30 cellular contexts compared by ENCODE assay signal in genomic region chr7:158620418-158620817, GRCh38. TPM values are rescaled to one million over a fixed set of nuclear protein-coding genes. Genes with fewer than 3 reads are reported as not detected.
"Had no signal": no experiment of that assay in that cellular context is flagged by ENCODE, and none has a peak within 500 bp of the region (broad histone marks: within the 10 kb centered on the region; RNA-seq: fewer than 3 reads in every experiment).

No MANE protein-coding gene starts in this region.

- DNase-seq: hippocampal formation; kidney; left colon; left lung; lower lobe of right lung; mammary epithelial cell; mesenchymal stem cell; naive B cell; natural killer cell; nephron progenitor cell; occipital lobe; ovary; right lobe of liver; stimulated activated CD4-positive, alpha-beta T cell treated with anti-CD3 and anti-CD28 coated beads, Interleukin-12 subunit alpha, Interleukin-12 subunit beta, amount 100 ng/mL, for 4 hours; stimulated activated CD4-positive, alpha-beta T cell treated with anti-CD3 and anti-CD28 coated beads, Interleukin-15, amount 100 ng/mL, for 24 hours; stimulated activated CD4-positive, alpha-beta T cell treated with anti-CD3 and anti-CD28 coated beads, Interleukin-2, amount 100 ng/mL, for 24 hours; stimulated activated CD4-positive, alpha-beta T cell treated with anti-CD3 and anti-CD28 coated beads, Interleukin-4, amount 100 ng/mL, for 1 hour; stimulated activated naive B cell treated with anti-CD40 and anti-IgM and Interleukin-4, amounts not matched to agents 10 μg/mL and 1 μg/mL and 100 μg/mL, for 72 hours; stimulated activated naive CD8-positive, alpha-beta T cell treated with anti-CD3 and anti-CD28 coated beads, Interleukin-15, Interleukin-2, amounts not matched to agents 100 U/mL and 50 U/mL, for 24 hours; stomach; testis; thyroid gland; transverse colon; upper lobe of left lung had no signal

- H3K9me3 ChIP-seq: left lung, lower lobe of right lung, neutrophil, ovary, right atrium auricular region, right lobe of liver, stomach, testis, thyroid gland, transverse colon, upper lobe of left lung, vagina had no signal

- H3K4me1 Mint-ChIP-seq: naive B cell; natural killer cell; neural progenitor cell; stimulated activated naive B cell treated with anti-CD40 and anti-IgM and Interleukin-4, amounts not matched to agents 10 μg/mL and 1 μg/mL and 100 μg/mL, for 72 hours had no signal

- H3K27ac ChIP-seq: left lung, lower lobe of right lung, neural progenitor cell, neutrophil, ovary, right atrium auricular region, right lobe of liver, skin epidermis, stomach, testis, thyroid gland, transverse colon, upper lobe of left lung, vagina had no signal

- H2AFZ ChIP-seq: neural progenitor cell had no signal

- H3K4me3 Mint-ChIP-seq: naive B cell; natural killer cell; nephron progenitor cell; neural progenitor cell; stimulated activated naive B cell treated with anti-CD40 and anti-IgM and Interleukin-4, amounts not matched to agents 10 μg/mL and 1 μg/mL and 100 μg/mL, for 72 hours had no signal

- H3K27me3 Mint-ChIP-seq: naive B cell; progenitor cell of endocrine pancreas; stimulated activated naive B cell treated with anti-CD40 and anti-IgM and Interleukin-4, amounts not matched to agents 10 μg/mL and 1 μg/mL and 100 μg/mL, for 72 hours had no signal

- H3K36me3 Mint-ChIP-seq: natural killer cell had no signal

- H3K9ac ChIP-seq: neural progenitor cell had no signal

- H3K27ac Mint-ChIP-seq: naive B cell; natural killer cell; nephron progenitor cell; neural progenitor cell; progenitor cell of endocrine pancreas; stimulated activated naive B cell treated with anti-CD40 and anti-IgM and Interleukin-4, amounts not matched to agents 10 μg/mL and 1 μg/mL and 100 μg/mL, for 72 hours had no signal

- H3K4me3 ChIP-seq: left lung, lower lobe of right lung, neural progenitor cell, ovary, right atrium auricular region, right lobe of liver, skin epidermis, stomach, testis, thyroid gland, transverse colon, upper lobe of left lung, vagina had no signal

- H3K4me2 ChIP-seq: neural progenitor cell had no signal

- H3K4me1 ChIP-seq: left lung, lower lobe of right lung, neural progenitor cell, right atrium auricular region, right lobe of liver, stomach, testis, thyroid gland, transverse colon, upper lobe of left lung, vagina had no signal

- ATAC-seq: left colon; natural killer cell; right lobe of liver; stimulated activated naive B cell treated with anti-CD40 and anti-IgM and Interleukin-4, amounts not matched to agents 10 μg/mL and 1 μg/mL and 100 μg/mL, for 72 hours; stimulated activated naive CD8-positive, alpha-beta T cell treated with anti-CD3 and anti-CD28 coated beads, Interleukin-15, Interleukin-2, amounts not matched to agents 100 U/mL and 50 U/mL, for 24 hours had no signal

- H3K36me3 ChIP-seq: left lung, lower lobe of right lung, neutrophil, ovary, right atrium auricular region, right lobe of liver, stomach, thyroid gland, transverse colon, upper lobe of left lung, vagina had no signal

- H3K9me3 Mint-ChIP-seq: natural killer cell, nephron progenitor cell, neural progenitor cell had no signal

- H3K27me3 ChIP-seq: left lung, neural progenitor cell, neutrophil, ovary, right atrium auricular region, right lobe of liver, stomach, testis, thyroid gland, transverse colon, upper lobe of left lung, vagina had no signal

RNA-seq across cellular contexts. Expression of gene PTPRN2, which starts 32.8 kb away (rescaled TPM):
- polyA plus RNA-seq: mammary epithelial cell had no signal
